1 cellular context compared by ENCODE assay signal in genomic region chr7:132907380-132907940, GRCh38.
TF ChIP-seq lines count a peak whose summit lies in the region.

No MANE protein-coding gene starts in this region.

TF ChIP-seq in WTC11, 78 proteins besides CTCF, POLR2A, EP300 and RAD21 (continued from another document):
- TF ChIP-seq ZNF532 (CRISPR knock-in tag; IDR thresholded peaks at IDR 0.05; ENCODE audit: borderline replicate concordance) (no peak), ZNF232 (CRISPR knock-in tag; IDR thresholded peaks at IDR 0.05) (no peak), STAT6 (CRISPR knock-in tag; conservative IDR thresholded peaks at IDR 0.05; ENCODE audit: low read depth) (no peak), ARID4B (CRISPR knock-in tag; IDR thresholded peaks at IDR 0.05; ENCODE audit: borderline replicate concordance) (no peak)
- TF ChIP-seq, protein P1, sequence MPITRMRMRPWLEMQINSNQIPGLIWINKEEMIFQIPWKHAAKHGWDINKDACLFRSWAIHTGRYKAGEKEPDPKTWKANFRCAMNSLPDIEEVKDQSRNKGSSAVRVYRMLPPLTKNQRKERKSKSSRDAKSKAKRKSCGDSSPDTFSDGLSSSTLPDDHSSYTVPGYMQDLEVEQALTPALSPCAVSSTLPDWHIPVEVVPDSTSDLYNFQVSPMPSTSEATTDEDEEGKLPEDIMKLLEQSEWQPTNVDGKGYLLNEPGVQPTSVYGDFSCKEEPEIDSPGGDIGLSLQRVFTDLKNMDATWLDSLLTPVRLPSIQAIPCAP (CRISPR knock-in tag; IDR thresholded peaks at IDR 0.05), result no peak
